ENCODE assay signal across 32 cellular contexts in the genomic region with DNA sequence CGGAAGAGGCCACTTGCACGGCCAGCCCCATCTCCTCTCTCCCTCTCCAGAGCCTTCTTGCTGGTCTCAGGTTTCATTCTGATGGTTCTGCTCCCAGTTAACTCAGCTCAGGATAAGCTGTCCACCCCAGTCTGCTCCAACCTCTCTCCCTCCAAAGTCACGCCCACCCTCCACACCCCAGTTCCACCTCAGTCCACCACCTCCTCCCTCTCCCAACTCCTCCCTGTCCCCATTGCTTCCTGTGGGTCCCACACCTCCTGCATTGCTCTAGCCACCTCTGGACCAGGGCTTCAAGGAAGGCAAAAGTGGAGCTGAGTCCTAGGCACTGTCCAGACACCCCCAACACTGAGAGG. TPM values are rescaled to one million over a fixed set of nuclear protein-coding genes. Genes with fewer than 3 reads are reported as not detected.
"Had no signal": no experiment of that assay in that cellular context is flagged by ENCODE, and none has a peak within 500 bp of the region (broad histone marks: within the 10 kb centered on the region; RNA-seq: fewer than 3 reads in every experiment).

No MANE protein-coding gene starts in this region.

- H3K9me3 ChIP-seq: ascending aorta, heart right ventricle, left lung, lower lobe of right lung, right atrium auricular region, uterus had no signal

- H3K4me2 ChIP-seq: neural progenitor cell had no signal

- H3K27me3 ChIP-seq: ascending aorta, brain microvascular endothelial cell, neural progenitor cell, right atrium auricular region, uterus had no signal

- H3K36me3 ChIP-seq: ascending aorta, brain microvascular endothelial cell, heart right ventricle, left lung, lower lobe of right lung, neural progenitor cell, right atrium auricular region, uterus had no signal

- H3K27ac ChIP-seq: ascending aorta, brain microvascular endothelial cell, heart right ventricle, left lung, lower lobe of right lung, neural progenitor cell, parathyroid adenoma, right atrium auricular region had no signal

- H3K4me1 ChIP-seq: ascending aorta, left lung, neural progenitor cell, parathyroid adenoma, right atrium auricular region, uterus had no signal

- H3K79me2 ChIP-seq: parathyroid adenoma had no signal

- H3K4me3 ChIP-seq: ascending aorta, heart right ventricle, left lung, lower lobe of right lung, neural progenitor cell, right atrium auricular region, uterus had no signal

- DNase-seq: activated CD4-positive, alpha-beta memory T cell treated with anti-CD3 and anti-CD28 coated beads for 36 hours; activated CD4-positive, alpha-beta T cell treated with anti-CD3 and anti-CD28 coated beads, Interleukin-2, amount 10 ng/mL, durations not matched to agents 24 days and 14 days; activated CD4-positive, CD25-positive, alpha-beta regulatory T cell treated with anti-CD3 and anti-CD28 coated beads, Interleukin-2, amount 50 U/mL, for 72 hours; activated CD8-positive, alpha-beta memory T cell treated with anti-CD3 and anti-CD28 coated beads, Interleukin-2, amount 50 U/mL, for 4 hours; activated effector memory CD4-positive, alpha-beta T cell treated with anti-CD3 and anti-CD28 coated beads, Interleukin-2, amount 50 U/mL, for 16 hours; activated naive CD4-positive, alpha-beta T cell treated with anti-CD3 and anti-CD28 coated beads for 36 hours; activated naive CD8-positive, alpha-beta T cell treated with anti-CD3 and anti-CD28 coated beads, Interleukin-2, amount 10 ng/mL, durations not matched to agents 7 days and 5 days; activated T-cell treated with anti-CD3 and anti-CD28 coated beads, Interleukin-2, amount 50 U/mL, for 1 hour; brain microvascular endothelial cell; caudate nucleus; heart right ventricle; left lung; lower lobe of right lung; mesendoderm; natural killer cell; occipital lobe; stimulated activated CD4-positive, alpha-beta T cell treated with anti-CD3 and anti-CD28 coated beads, Interleukin-4, amount 100 ng/mL, for 1 hour; T-helper 17 cell; T1000; uterus had no signal

- ATAC-seq: esophagus mucosa, heart right ventricle, left lung, lower lobe of right lung, natural killer cell, T-helper 17 cell had no signal

- H3K9ac ChIP-seq: neural progenitor cell, parathyroid adenoma had no signal

- H2AFZ ChIP-seq: neural progenitor cell, parathyroid adenoma had no signal

RNA-seq across cellular contexts. Expression of gene KRT71, which starts 13.1 kb away (rescaled TPM):
- total RNA-seq: activated CD4-positive, alpha-beta memory T cell treated with anti-CD3 and anti-CD28 coated beads for 36 hours; activated CD4-positive, alpha-beta T cell treated with anti-CD3 and anti-CD28 coated beads, Interleukin-2, amount 10 ng/mL, durations not matched to agents 24 days and 14 days; activated CD8-positive, alpha-beta memory T cell treated with anti-CD3 and anti-CD28 coated beads for 36 hours; activated naive CD4-positive, alpha-beta T cell treated with anti-CD3 and anti-CD28 coated beads for 36 hours; activated naive CD8-positive, alpha-beta T cell treated with anti-CD3 and anti-CD28 coated beads, Interleukin-2, amount 10 ng/mL, durations not matched to agents 7 days and 5 days; activated T-helper 1 cell treated with anti-CD3 and anti-CD28 coated beads, Interleukin-12 subunit alpha, Interleukin-12 subunit beta, Interleukin-2, Interleukin-4 antibody, amounts not matched to agents 30 ng/mL and 10 ng/mL and 1 ng/mL, durations not matched to agents 14 hours and 24 hours and 36 hours; ascending aorta; endothelial cell of umbilical vein; esophagus mucosa; glomerular endothelial cell; heart right ventricle; left lung; lower lobe of right lung; mononuclear cell; natural killer cell; occipital lobe; pulmonary artery endothelial cell; right atrium auricular region; subcutaneous adipose tissue; T-helper 17 cell; uterus had no signal
- polyA plus RNA-seq: endothelial cell of umbilical vein, heart right ventricle had no signal

RNA-seq across cellular contexts. Expression of gene KRT5, which starts 19.6 kb away (rescaled TPM):
- total RNA-seq: activated CD4-positive, alpha-beta memory T cell treated with anti-CD3 and anti-CD28 coated beads for 36 hours; activated CD4-positive, alpha-beta T cell treated with anti-CD3 and anti-CD28 coated beads, Interleukin-2, amount 10 ng/mL, durations not matched to agents 24 days and 14 days; activated CD8-positive, alpha-beta memory T cell treated with anti-CD3 and anti-CD28 coated beads for 36 hours; activated naive CD4-positive, alpha-beta T cell treated with anti-CD3 and anti-CD28 coated beads for 36 hours; activated naive CD8-positive, alpha-beta T cell treated with anti-CD3 and anti-CD28 coated beads, Interleukin-2, amount 10 ng/mL, durations not matched to agents 7 days and 5 days; activated T-helper 1 cell treated with anti-CD3 and anti-CD28 coated beads, Interleukin-12 subunit alpha, Interleukin-12 subunit beta, Interleukin-2, Interleukin-4 antibody, amounts not matched to agents 30 ng/mL and 10 ng/mL and 1 ng/mL, durations not matched to agents 14 hours and 24 hours and 36 hours; glomerular endothelial cell; T-helper 17 cell had no signal

RNA-seq across cellular contexts. Expression of gene KRT74, which starts 33.8 kb away (rescaled TPM):
- total RNA-seq: activated CD4-positive, alpha-beta memory T cell treated with anti-CD3 and anti-CD28 coated beads for 36 hours; activated CD4-positive, alpha-beta T cell treated with anti-CD3 and anti-CD28 coated beads, Interleukin-2, amount 10 ng/mL, durations not matched to agents 24 days and 14 days; activated CD8-positive, alpha-beta memory T cell treated with anti-CD3 and anti-CD28 coated beads for 36 hours; activated naive CD4-positive, alpha-beta T cell treated with anti-CD3 and anti-CD28 coated beads for 36 hours; activated naive CD8-positive, alpha-beta T cell treated with anti-CD3 and anti-CD28 coated beads, Interleukin-2, amount 10 ng/mL, durations not matched to agents 7 days and 5 days; activated T-helper 1 cell treated with anti-CD3 and anti-CD28 coated beads, Interleukin-12 subunit alpha, Interleukin-12 subunit beta, Interleukin-2, Interleukin-4 antibody, amounts not matched to agents 30 ng/mL and 10 ng/mL and 1 ng/mL, durations not matched to agents 14 hours and 24 hours and 36 hours; ascending aorta; endothelial cell of umbilical vein; glomerular endothelial cell; left lung; lower lobe of right lung; occipital lobe; pulmonary artery endothelial cell; subcutaneous adipose tissue; T-helper 17 cell; uterus had no signal
- polyA plus RNA-seq: endothelial cell of umbilical vein, heart right ventricle had no signal

RNA-seq across cellular contexts. Expression of gene KRT6A, which starts 46.7 kb away (rescaled TPM):
- total RNA-seq: activated CD4-positive, alpha-beta memory T cell treated with anti-CD3 and anti-CD28 coated beads for 36 hours; activated CD4-positive, alpha-beta T cell treated with anti-CD3 and anti-CD28 coated beads, Interleukin-2, amount 10 ng/mL, durations not matched to agents 24 days and 14 days; activated CD8-positive, alpha-beta memory T cell treated with anti-CD3 and anti-CD28 coated beads for 36 hours; activated naive CD4-positive, alpha-beta T cell treated with anti-CD3 and anti-CD28 coated beads for 36 hours; activated naive CD8-positive, alpha-beta T cell treated with anti-CD3 and anti-CD28 coated beads, Interleukin-2, amount 10 ng/mL, durations not matched to agents 7 days and 5 days; activated T-helper 1 cell treated with anti-CD3 and anti-CD28 coated beads, Interleukin-12 subunit alpha, Interleukin-12 subunit beta, Interleukin-2, Interleukin-4 antibody, amounts not matched to agents 30 ng/mL and 10 ng/mL and 1 ng/mL, durations not matched to agents 14 hours and 24 hours and 36 hours; glomerular endothelial cell; mononuclear cell; natural killer cell; T-helper 17 cell had no signal
- polyA plus RNA-seq: endothelial cell of umbilical vein had no signal
